Comparison of ENCODE assay signal across 1 cellular context in the genomic region with DNA sequence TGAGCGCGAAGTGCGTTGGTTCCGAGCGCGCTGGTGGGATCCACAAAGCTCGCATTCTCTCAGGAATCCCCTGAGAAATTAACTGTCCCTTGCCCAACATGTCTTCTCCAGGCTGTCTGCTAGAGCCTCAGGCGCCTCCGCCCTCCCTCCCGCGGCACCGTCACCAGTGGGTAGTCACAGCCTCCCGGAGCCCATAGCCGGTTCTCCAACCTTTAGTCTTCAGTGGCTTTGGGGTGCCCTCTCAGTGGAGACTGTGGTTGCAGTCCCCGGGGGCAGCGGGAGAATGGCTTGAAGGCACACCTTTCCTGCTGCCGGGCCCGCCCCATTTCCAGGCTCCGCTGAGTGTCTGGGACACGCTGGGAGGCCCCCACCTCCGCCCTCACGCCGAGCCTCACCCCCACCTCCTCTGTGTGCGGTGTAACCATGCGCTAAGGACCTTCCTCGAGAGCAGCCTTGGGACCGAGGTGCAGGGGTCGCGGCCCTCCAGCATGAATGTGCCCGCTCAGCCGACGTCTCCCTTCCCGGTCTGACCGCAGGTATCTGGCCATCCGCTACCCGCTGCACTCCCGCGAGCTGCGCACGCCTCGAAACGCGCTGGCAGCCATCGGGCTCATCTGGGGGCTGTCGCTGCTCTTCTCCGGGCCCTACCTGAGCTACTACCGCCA.
A peak's percentile ranks its signal among the peaks of the same experiment; 100 is the strongest.
TF ChIP-seq lines count a peak whose summit lies in the region.

No MANE protein-coding gene starts in this region.

TF ChIP-seq in HepG2, 621 proteins besides CTCF, POLR2A, EP300 and RAD21:
- TF ChIP-seq ADNP (CRISPR knock-in tag; IDR thresholded peaks at IDR 0.05) (no peak), EEA1 (CRISPR knock-in tag; IDR thresholded peaks at IDR 0.05; ENCODE audit: borderline replicate concordance) (no peak), MTA1 (CRISPR knock-in tag; IDR thresholded peaks at IDR 0.05; ENCODE audit: borderline replicate concordance) (0 out of 2 replicates have a peak, but pooled peaks have one; percentile 4), AGO2 (optimal IDR thresholded peaks at IDR 0.05; ENCODE audit: low read depth, low read length) (peak; percentile 33), XBP1 (CRISPR knock-in tag; IDR thresholded peaks at IDR 0.05) (no peak), KLF9 (CRISPR knock-in tag; IDR thresholded peaks at IDR 0.05; ENCODE audit: low read depth) (no peak), HNRNPL (IDR thresholded peaks at IDR 0.05; ENCODE audit: low read depth, low read length) (0 out of 2 replicates have a peak, but pooled peaks have one; percentile 33)
- TF ChIP-seq, protein P1, sequence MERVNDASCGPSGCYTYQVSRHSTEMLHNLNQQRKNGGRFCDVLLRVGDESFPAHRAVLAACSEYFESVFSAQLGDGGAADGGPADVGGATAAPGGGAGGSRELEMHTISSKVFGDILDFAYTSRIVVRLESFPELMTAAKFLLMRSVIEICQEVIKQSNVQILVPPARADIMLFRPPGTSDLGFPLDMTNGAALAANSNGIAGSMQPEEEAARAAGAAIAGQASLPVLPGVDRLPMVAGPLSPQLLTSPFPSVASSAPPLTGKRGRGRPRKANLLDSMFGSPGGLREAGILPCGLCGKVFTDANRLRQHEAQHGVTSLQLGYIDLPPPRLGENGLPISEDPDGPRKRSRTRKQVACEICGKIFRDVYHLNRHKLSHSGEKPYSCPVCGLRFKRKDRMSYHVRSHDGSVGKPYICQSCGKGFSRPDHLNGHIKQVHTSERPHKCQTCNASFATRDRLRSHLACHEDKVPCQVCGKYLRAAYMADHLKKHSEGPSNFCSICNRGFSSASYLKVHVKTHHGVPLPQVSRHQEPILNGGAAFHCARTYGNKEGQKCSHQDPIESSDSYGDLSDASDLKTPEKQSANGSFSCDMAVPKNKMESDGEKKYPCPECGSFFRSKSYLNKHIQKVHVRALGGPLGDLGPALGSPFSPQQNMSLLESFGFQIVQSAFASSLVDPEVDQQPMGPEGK (CRISPR knock-in tag; IDR thresholded peaks at IDR 0.05): peak; percentile 13; the same call in 1 of the 2 replicates
- TF ChIP-seq, protein P2, sequence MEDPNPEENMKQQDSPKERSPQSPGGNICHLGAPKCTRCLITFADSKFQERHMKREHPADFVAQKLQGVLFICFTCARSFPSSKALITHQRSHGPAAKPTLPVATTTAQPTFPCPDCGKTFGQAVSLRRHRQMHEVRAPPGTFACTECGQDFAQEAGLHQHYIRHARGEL (CRISPR knock-in tag; IDR thresholded peaks at IDR 0.05): 0 out of 2 replicates have a peak, but pooled peaks have one; percentile 29
- TF ChIP-seq, protein P3, sequence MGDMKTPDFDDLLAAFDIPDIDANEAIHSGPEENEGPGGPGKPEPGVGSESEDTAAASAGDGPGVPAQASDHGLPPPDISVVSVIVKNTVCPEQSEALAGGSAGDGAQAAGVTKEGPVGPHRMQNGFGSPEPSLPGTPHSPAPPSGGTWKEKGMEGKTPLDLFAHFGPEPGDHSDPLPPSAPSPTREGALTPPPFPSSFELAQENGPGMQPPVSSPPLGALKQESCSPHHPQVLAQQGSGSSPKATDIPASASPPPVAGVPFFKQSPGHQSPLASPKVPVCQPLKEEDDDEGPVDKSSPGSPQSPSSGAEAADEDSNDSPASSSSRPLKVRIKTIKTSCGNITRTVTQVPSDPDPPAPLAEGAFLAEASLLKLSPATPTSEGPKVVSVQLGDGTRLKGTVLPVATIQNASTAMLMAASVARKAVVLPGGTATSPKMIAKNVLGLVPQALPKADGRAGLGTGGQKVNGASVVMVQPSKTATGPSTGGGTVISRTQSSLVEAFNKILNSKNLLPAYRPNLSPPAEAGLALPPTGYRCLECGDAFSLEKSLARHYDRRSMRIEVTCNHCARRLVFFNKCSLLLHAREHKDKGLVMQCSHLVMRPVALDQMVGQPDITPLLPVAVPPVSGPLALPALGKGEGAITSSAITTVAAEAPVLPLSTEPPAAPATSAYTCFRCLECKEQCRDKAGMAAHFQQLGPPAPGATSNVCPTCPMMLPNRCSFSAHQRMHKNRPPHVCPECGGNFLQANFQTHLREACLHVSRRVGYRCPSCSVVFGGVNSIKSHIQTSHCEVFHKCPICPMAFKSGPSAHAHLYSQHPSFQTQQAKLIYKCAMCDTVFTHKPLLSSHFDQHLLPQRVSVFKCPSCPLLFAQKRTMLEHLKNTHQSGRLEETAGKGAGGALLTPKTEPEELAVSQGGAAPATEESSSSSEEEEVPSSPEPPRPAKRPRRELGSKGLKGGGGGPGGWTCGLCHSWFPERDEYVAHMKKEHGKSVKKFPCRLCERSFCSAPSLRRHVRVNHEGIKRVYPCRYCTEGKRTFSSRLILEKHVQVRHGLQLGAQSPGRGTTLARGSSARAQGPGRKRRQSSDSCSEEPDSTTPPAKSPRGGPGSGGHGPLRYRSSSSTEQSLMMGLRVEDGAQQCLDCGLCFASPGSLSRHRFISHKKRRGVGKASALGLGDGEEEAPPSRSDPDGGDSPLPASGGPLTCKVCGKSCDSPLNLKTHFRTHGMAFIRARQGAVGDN (CRISPR knock-in tag; IDR thresholded peaks at IDR 0.05): peak; percentile 26; the same call in 1 of the 2 replicates
TF ChIP-seq in HepG2: peak in this region for 6.
